In genomic region chr5:112419050-112419595, GRCh38 we compare ENCODE assay signal across 8 cellular contexts. TPM values are rescaled to one million over a fixed set of nuclear protein-coding genes. Genes with fewer than 3 reads are reported as not detected.
DNase-seq lines count a peak whose midpoint lies in the region; ATAC-seq and TF ChIP-seq lines count a peak whose summit lies in the region.

Gene EPB41L4A, minus strand, starts transcription at chr5:112419277. Its CDS starts 238 bp downstream, at chr5:112419039.

- H2AFZ ChIP-seq in neural cell (ENCODE audit: low read depth, low read length), result peak within 1 kb of the TSS; percentile 47

- H4K20me1 ChIP-seq in neural cell (ENCODE audit: insufficient read depth), result no peaks in the 10 kb centered on the region

- in situ Hi-C loops in KBM-7 (cut with MboI; ENCODE audit: low pct_unique_long_range_greater_than_20kb, low sequenced_read_pairs), result no loop called here

- TF ChIP-seq CTCF in WTC11 (IDR thresholded peaks at IDR 0.05), result no peak
- no peak for TF ChIP-seq CTCF in neural cell (IDR thresholded peaks at IDR 0.05; ENCODE audit: poor library complexity, severe bottlenecking)

- peak within 1 kb of the TSS; percentile 62 for H3K9ac ChIP-seq in neural cell (ENCODE audit: low read length)

- ATAC-seq in HG02642 (IDR thresholded peaks at IDR 0.05; ENCODE audit: poor library complexity, unreplicated experiment) (peak; percentile 4), WTC11 (peak; percentile 52), HG02759 (IDR thresholded peaks at IDR 0.05; ENCODE audit: unreplicated experiment) (no peak), GM19455 (IDR thresholded peaks at IDR 0.05; ENCODE audit: unreplicated experiment) (no peak)

- CTCF ChIA-PET in WTC11 (lab: Charles Lee), result interaction anchor here (0.7 to 4.9 kb wide), 33 partner anchors 9 to 869 kb away, joined by 3 to 36 read pairs (median 7); no protein-coding TSS in a partner anchor

- DNase-seq in EH (ENCODE audit: low read depth), result peak; percentile 1
- peak; percentile 61 for DNase-seq in WTC11 (ENCODE audit: low spot score)
- peak; percentile 29 for DNase-seq in foreskin melanocyte
- DNase-seq in KBM-7, result no peak

- H3K27me3 ChIP-seq in neural cell (ENCODE audit: insufficient read depth, low read depth, low read length), result peaks cover 20% of the 10 kb centered on the region

- H3K4me1 Mint-ChIP-seq in WTC11, result peaks cover 19% of the 10 kb centered on the region

- H3K4me3 Mint-ChIP-seq in WTC11, result peak within 1 kb of the TSS; percentile 80

- H3K36me3 ChIP-seq in neural cell (ENCODE audit: insufficient read depth, low read length), result no peaks in the 10 kb centered on the region

- no peaks in the 10 kb centered on the region for H3K9me2 ChIP-seq in neural cell (ENCODE audit: insufficient read depth, low read length)

- no peak for TF ChIP-seq EP300 in neural cell (conservative IDR thresholded peaks at IDR 0.05; ENCODE audit: poor library complexity, severe bottlenecking)

- H3K4me2 ChIP-seq in neural cell (ENCODE audit: low read length), result peak within 1 kb of the TSS; percentile 59

- no peaks in the 10 kb centered on the region for H3K36me3 Mint-ChIP-seq in WTC11

- no peak for TF ChIP-seq RAD21 in neural cell (conservative IDR thresholded peaks at IDR 0.05)

- peaks cover 3% of the 10 kb centered on the region for H3F3A ChIP-seq in neural cell (ENCODE audit: insufficient read depth, low read length, poor library complexity, severe bottlenecking)

- H3K9me3 Mint-ChIP-seq in WTC11, result no peaks in the 10 kb centered on the region

- H3K79me2 ChIP-seq in neural cell (replicated peaks; ENCODE audit: insufficient read depth, low read length), result peaks cover 11% of the 10 kb centered on the region

- POLR2A ChIA-PET in WTC11 (lab: Charles Lee), result interaction anchor here (0.8 to 1.7 kb wide), 3 partner anchors 182 to 258 kb away, joined by 3 to 11 read pairs (median 6); no protein-coding TSS in a partner anchor

- H3K9me3 ChIP-seq in neural cell (ENCODE audit: low read length), result no peaks in the 10 kb centered on the region

- no peak within 1 kb of the TSS for H3K27ac ChIP-seq in neural cell (ENCODE audit: low read length)

- H3K4me3 ChIP-seq in neural cell (ENCODE audit: low read length), result peak within 1 kb of the TSS; percentile 88

- H3K27ac Mint-ChIP-seq in WTC11, result no peak within 1 kb of the TSS

- H3K27me3 Mint-ChIP-seq in WTC11 (ENCODE audit: low read depth), result peaks cover 47% of the 10 kb centered on the region

TF ChIP-seq in WTC11, 78 proteins besides CTCF, POLR2A, EP300 and RAD21:
- TF ChIP-seq MYBL2 (CRISPR knock-in tag; IDR thresholded peaks at IDR 0.05) (0 out of 2 replicates have a peak, but pooled peaks have one; percentile 44), ZNF423 (CRISPR knock-in tag; IDR thresholded peaks at IDR 0.05) (no peak), HMGXB4 (CRISPR knock-in tag; IDR thresholded peaks at IDR 0.05) (0 out of 2 replicates have a peak, but pooled peaks have one; percentile 27), MAX (CRISPR knock-in tag; IDR thresholded peaks at IDR 0.05) (peak; percentile 25; the same call in 1 of the 2 replicates), ZSCAN18 (CRISPR knock-in tag; IDR thresholded peaks at IDR 0.05) (no peak), HMGA2 (CRISPR knock-in tag; IDR thresholded peaks at IDR 0.05) (no peak)

TF ChIP-seq in neural cell, 6 proteins besides CTCF, POLR2A, EP300 and RAD21:
- TF ChIP-seq TAF1 (IDR thresholded peaks at IDR 0.05; ENCODE audit: low read depth), result peak; percentile 24
- TF ChIP-seq SMC3 (conservative IDR thresholded peaks at IDR 0.05; ENCODE audit: poor library complexity), result no peak
- peak; percentile 15 for TF ChIP-seq REST (IDR thresholded peaks at IDR 0.05; ENCODE audit: borderline replicate concordance)
- TF ChIP-seq MXI1 (conservative IDR thresholded peaks at IDR 0.05; ENCODE audit: poor library complexity, severe bottlenecking), result peak; percentile 22
- peak; percentile 29 for TF ChIP-seq POLR2AphosphoS5 (IDR thresholded peaks at IDR 0.05)

RNA-seq across cellular contexts. Expression of gene EPB41L4A, which starts in this region (rescaled TPM):
- total RNA-seq in WTC11 (2021), result 5.2 to 8.3 TPM (median 6.5 TPM) in 3 replicates
- polyA plus RNA-seq in neural cell, result 4.9 and 7.4 TPM in 2 replicates
- 35.1 and 44.5 TPM in 2 replicates for polyA minus RNA-seq in neural cell

Comparison
In these comparisons a context has a peak if more than half of its experiments do, and no peak if none do; other contexts are left out.
1. ATAC-seq: peak in HG02642 (single experiment) and WTC11 (single experiment); none in HG02759 (single experiment) and GM19455 (single experiment).